ENCODE assay signal across 16 cellular contexts in the genomic region with DNA sequence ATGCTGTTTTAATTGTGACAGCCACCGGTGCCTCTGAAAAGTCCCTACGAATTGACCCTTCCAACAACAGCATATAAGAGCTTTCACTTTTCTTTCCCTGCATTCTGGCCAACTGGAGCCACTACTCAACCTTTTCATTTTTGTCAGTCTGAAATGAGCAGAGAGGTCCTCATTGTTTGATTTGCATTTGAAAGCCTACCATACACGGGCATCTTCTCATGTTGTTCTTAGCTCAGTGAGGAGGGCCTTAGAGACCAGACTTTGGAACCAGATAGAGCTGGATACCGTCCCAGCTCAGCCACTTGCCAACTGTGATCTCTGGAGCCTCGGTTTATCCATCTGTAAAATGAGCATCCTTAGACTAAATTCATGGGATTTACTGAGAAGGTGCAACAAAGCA. TPM values are rescaled to one million over a fixed set of nuclear protein-coding genes. Genes with fewer than 3 reads are reported as not detected.
DNase-seq lines count a peak whose midpoint lies in the region; ATAC-seq, FAIRE-seq and TF ChIP-seq lines count a peak whose summit lies in the region.
"Had no signal": no experiment of that assay in that cellular context is flagged by ENCODE, and none has a peak within 500 bp of the region (broad histone marks: within the 10 kb centered on the region; RNA-seq: fewer than 3 reads in every experiment).

No MANE protein-coding gene starts in this region.

- FAIRE-seq in GM12891 (lab: Jason Lieb, UNC) = peak; percentile 92

- H2BK120ac ChIP-seq in mesenchymal stem cell (ENCODE audit: low read depth, low read length) = peak overlapping the region; percentile 34

- no peak overlapping the region for H3K18ac ChIP-seq in mesenchymal stem cell (ENCODE audit: low read depth in 1 of 2, low read length in 2 of 2)

- no peak overlapping the region for H2BK15ac ChIP-seq in mesenchymal stem cell (ENCODE audit: low read depth, poor library complexity, severe bottlenecking)

- peak overlapping the region; percentile 43 to 90 (median 78) for H3K4me3 Mint-ChIP-seq in CD4-positive, CD25-positive, alpha-beta regulatory T cell
- H3K4me3 Mint-ChIP-seq in T-helper 2 cell treated with Interferon-gamma antibody and Interleukin-4, amounts not matched to agents 5 μg/mL and 100 μg/mL, for 36 hours = peak overlapping the region; percentile 78
- H3K4me3 Mint-ChIP-seq: H9 had no signal

- H3K4me2 ChIP-seq in mesenchymal stem cell (ENCODE audit: low read length, poor library complexity, severe bottlenecking) = no peak overlapping the region

- H3K9ac ChIP-seq in mesenchymal stem cell (ENCODE audit: low read length) = no peak overlapping the region

- DNase-seq in CD4-positive, CD25-positive, alpha-beta regulatory T cell = peak in 1 of 3 donors; percentile 30
- DNase-seq in GM12891 (ENCODE audit: insufficient read length, low spot score) = no peak
- DNase-seq in T-helper 2 cell treated with Interferon-gamma antibody and Interleukin-4, amounts not matched to agents 5 μg/mL and 100 μg/mL, for 36 hours (ENCODE audit: low spot score) = no peak
- DNase-seq in mesenchymal stem cell = no peak
- DNase-seq in SW480 (ENCODE audit: low spot score) = no peak
- no peak for DNase-seq in NCI-H69 (lab: John Stamatoyannopoulos, UW)
- DNase-seq in WERI-Rb-1 = no peak
- DNase-seq: body of pancreas, H9, NCI-H1694, NCI-H774 had no signal

- no peak for TF ChIP-seq CTCF in WERI-Rb-1 (IDR thresholded peaks at IDR 0.05; ENCODE audit: low read depth, low read length)

- no peak overlapping the region for H2BK5ac ChIP-seq in mesenchymal stem cell (ENCODE audit: low read depth, low read length, poor library complexity, severe bottlenecking)

- TF ChIP-seq POLR2A in GM12891 (IDR thresholded peaks at IDR 0.05; ENCODE audit: low read depth, low read length) = no peak

- ATAC-seq in CD4-positive, CD25-positive, alpha-beta regulatory T cell (ENCODE audit: low read depth in 2 of 2) = no peak
- ATAC-seq in HG03039 (IDR thresholded peaks at IDR 0.05; ENCODE audit: unreplicated experiment) = no peak
- ATAC-seq: body of pancreas had no signal

- H3K36me3 ChIP-seq in CD4-positive, CD25-positive, alpha-beta regulatory T cell (ENCODE audit: control insufficient read depth, insufficient read depth, low read length) = no peaks in the 10 kb centered on the region
- H3K36me3 ChIP-seq in mesenchymal stem cell (ENCODE audit: control insufficient read depth in 1 of 2, insufficient read depth in 2 of 2, low read depth in 1 of 2, low read length in 2 of 2) (no peaks in the 10 kb centered on the region), WERI-Rb-1 (no peaks in the 10 kb centered on the region)

- H3K27ac ChIP-seq in CD4-positive, CD25-positive, alpha-beta regulatory T cell (ENCODE audit: insufficient read depth, low read length, poor library complexity, severe bottlenecking) = peak overlapping the region; percentile 89
- H3K27ac ChIP-seq in mesenchymal stem cell (ENCODE audit: low read length, poor library complexity, severe bottlenecking) (no peak overlapping the region), WERI-Rb-1 (no peak overlapping the region)
- H3K27ac ChIP-seq: SK-N-MC had no signal

- 94% methylated on average over 4 of the region's 5 CpGs for WGBS in mesenchymal stem cell

- H3K23ac ChIP-seq in mesenchymal stem cell (ENCODE audit: low read length in 2 of 2) = no peak overlapping the region

- no peaks in the 10 kb centered on the region for H3K79me1 ChIP-seq in mesenchymal stem cell (replicated peaks; ENCODE audit: low read length, poor library complexity, severe bottlenecking)

- no peak overlapping the region for H3K14ac ChIP-seq in mesenchymal stem cell (ENCODE audit: low read length in 2 of 2)

- peaks cover 81% of the 10 kb centered on the region for H3K4me1 ChIP-seq in CD4-positive, CD25-positive, alpha-beta regulatory T cell (ENCODE audit: control insufficient read depth, insufficient read depth, low read length, poor library complexity, severe bottlenecking)
- peaks cover 7% of the 10 kb centered on the region for H3K4me1 ChIP-seq in mesenchymal stem cell (ENCODE audit: control insufficient read depth, insufficient read depth, low read depth, low read length)

- H3K4ac ChIP-seq in mesenchymal stem cell (ENCODE audit: low read depth in 1 of 2, low read length in 2 of 2) = no peak overlapping the region

- H3K27me3 ChIP-seq in CD4-positive, CD25-positive, alpha-beta regulatory T cell (ENCODE audit: control insufficient read depth, insufficient read depth, low read length) = no peaks in the 10 kb centered on the region
- H3K27me3 ChIP-seq in mesenchymal stem cell (ENCODE audit: control insufficient read depth in 1 of 2, insufficient read depth in 1 of 2, low read length in 2 of 2) (peaks cover 0 to 4% of the 10 kb centered on the region in 2 experiments), WERI-Rb-1 (ENCODE audit: insufficient read depth, low read depth, severe bottlenecking) (no peaks in the 10 kb centered on the region)
- H3K27me3 ChIP-seq: body of pancreas had no signal

- H3K9me3 Mint-ChIP-seq in CD4-positive, CD25-positive, alpha-beta regulatory T cell = no peaks in the 10 kb centered on the region
- H3K9me3 Mint-ChIP-seq in T-helper 2 cell treated with Interferon-gamma antibody and Interleukin-4, amounts not matched to agents 5 μg/mL and 100 μg/mL, for 36 hours = no peaks in the 10 kb centered on the region

- H3K4me1 Mint-ChIP-seq in CD4-positive, CD25-positive, alpha-beta regulatory T cell = peaks cover 22 to 83% (median 39%) of the 10 kb centered on the region in 4 donors
- H3K4me1 Mint-ChIP-seq in T-helper 2 cell treated with Interferon-gamma antibody and Interleukin-4, amounts not matched to agents 5 μg/mL and 100 μg/mL, for 36 hours (ENCODE audit: low read depth) = peaks cover 56% of the 10 kb centered on the region

- H2BK12ac ChIP-seq in mesenchymal stem cell (ENCODE audit: low read length in 2 of 2) = no peak overlapping the region

- no peak overlapping the region for H4K8ac ChIP-seq in mesenchymal stem cell (ENCODE audit: low read length)

- peak overlapping the region; percentile 93 to 97 (median 96) for H3K27ac Mint-ChIP-seq in CD4-positive, CD25-positive, alpha-beta regulatory T cell
- H3K27ac Mint-ChIP-seq in T-helper 2 cell treated with Interferon-gamma antibody and Interleukin-4, amounts not matched to agents 5 μg/mL and 100 μg/mL, for 36 hours = peak overlapping the region; percentile 94
- H3K27ac Mint-ChIP-seq: H9, progenitor cell of endocrine pancreas had no signal

- H2AFZ ChIP-seq in mesenchymal stem cell (ENCODE audit: low read depth, low read length) = no peak overlapping the region

- no peak overlapping the region for H2AK5ac ChIP-seq in mesenchymal stem cell (ENCODE audit: low read length, severe bottlenecking)

- H3K4me3 ChIP-seq in CD4-positive, CD25-positive, alpha-beta regulatory T cell (ENCODE audit: low read depth, low read length) = peak overlapping the region; percentile 72
- H3K4me3 ChIP-seq in mesenchymal stem cell (ENCODE audit: insufficient read depth in 1 of 2, low read depth in 1 of 2, low read length in 2 of 2) = no peak overlapping the region
- H3K4me3 ChIP-seq in WERI-Rb-1 (ENCODE audit: low read depth, low read length) = no peak overlapping the region
- H3K4me3 ChIP-seq: body of pancreas, SK-N-MC had no signal

- H3K27me3 Mint-ChIP-seq in CD4-positive, CD25-positive, alpha-beta regulatory T cell = no peaks in the 10 kb centered on the region
- H3K27me3 Mint-ChIP-seq in T-helper 2 cell treated with Interferon-gamma antibody and Interleukin-4, amounts not matched to agents 5 μg/mL and 100 μg/mL, for 36 hours (ENCODE audit: low read depth) = no peaks in the 10 kb centered on the region
- H3K27me3 Mint-ChIP-seq: progenitor cell of endocrine pancreas had no signal

- H3K36me3 Mint-ChIP-seq in CD4-positive, CD25-positive, alpha-beta regulatory T cell = no peaks in the 10 kb centered on the region
- peaks cover 1% of the 10 kb centered on the region for H3K36me3 Mint-ChIP-seq in T-helper 2 cell treated with Interferon-gamma antibody and Interleukin-4, amounts not matched to agents 5 μg/mL and 100 μg/mL, for 36 hours (ENCODE audit: low read depth)

- H4K91ac ChIP-seq in mesenchymal stem cell (ENCODE audit: low read length) = no peak overlapping the region

- no peaks in the 10 kb centered on the region for H3K9me3 ChIP-seq in CD4-positive, CD25-positive, alpha-beta regulatory T cell (ENCODE audit: control insufficient read depth in 2 of 2, low read length in 2 of 2)
- no peaks in the 10 kb centered on the region for H3K9me3 ChIP-seq in mesenchymal stem cell (ENCODE audit: control insufficient read depth, low read length)
- no peaks in the 10 kb centered on the region for H3K9me3 ChIP-seq in WERI-Rb-1 (ENCODE audit: severe bottlenecking)
- H3K9me3 ChIP-seq: body of pancreas had no signal

TF ChIP-seq in GM12891, 5 proteins besides CTCF, POLR2A, EP300 and RAD21:
- TF ChIP-seq POU2F2 (IDR thresholded peaks at IDR 0.05; ENCODE audit: low read depth, low read length) (no peak), POLR2AphosphoS5 (IDR thresholded peaks at IDR 0.05; ENCODE audit: low read depth, low read length) (no peak), SPI1 (IDR thresholded peaks at IDR 0.05; ENCODE audit: low read depth, low read length) (no peak), TAF1 (IDR thresholded peaks at IDR 0.05; ENCODE audit: low read depth, low read length) (no peak), PAX5 (IDR thresholded peaks at IDR 0.05; ENCODE audit: insufficient read depth, low read length, severe bottlenecking) (no peak)

RNA-seq across cellular contexts. Expression of a gene that starts 16.9 kb away (rescaled TPM):
- 6,725 TPM for total RNA-seq in CD4-positive, CD25-positive, alpha-beta regulatory T cell
- over 10,000 TPM; 30,486 to 36,942 (median 35,671) TPM for polyA plus RNA-seq in CD4-positive, CD25-positive, alpha-beta regulatory T cell
- 22,419 TPM for polyA plus RNA-seq in GM12891 (2012; ENCODE audit: low read depth, missing spikeins)
- 9,006 TPM for polyA plus RNA-seq in mesenchymal stem cell (2013, experiment 1 of 2)
- 8,811 TPM for polyA plus RNA-seq in mesenchymal stem cell (2013, experiment 2 of 2)

RNA-seq across cellular contexts. Expression of a gene that starts 51.6 kb away (rescaled TPM):
- not detected for total RNA-seq in CD4-positive, CD25-positive, alpha-beta regulatory T cell
- not detected for polyA plus RNA-seq in CD4-positive, CD25-positive, alpha-beta regulatory T cell
- not detected for polyA plus RNA-seq in GM12891 (2012; ENCODE audit: low read depth, missing spikeins)
- polyA plus RNA-seq in mesenchymal stem cell (2013, experiment 1 of 2) = not detected
- polyA plus RNA-seq in mesenchymal stem cell (2013, experiment 2 of 2) = not detected
- total RNA-seq: epithelial cell of proximal tubule, H9, lung microvascular endothelial cell, progenitor cell of endocrine pancreas had no signal
